Comparison of ENCODE assay signal across 1 cellular context in genomic region chr19:34244611-34245299, GRCh38.
TF ChIP-seq lines count a peak whose summit lies in the region.

No MANE protein-coding gene starts in this region.

TF ChIP-seq in HepG2, 621 proteins besides CTCF, POLR2A, EP300 and RAD21 (continued from another document):
- no peak for TF ChIP-seq MLLT10 (CRISPR knock-in tag; IDR thresholded peaks at IDR 0.05)
- TF ChIP-seq NFE2L1 (CRISPR knock-in tag; IDR thresholded peaks at IDR 0.05; ENCODE audit: borderline replicate concordance): no peak
- TF ChIP-seq HMG20A (CRISPR knock-in tag; IDR thresholded peaks at IDR 0.05; ENCODE audit: borderline replicate concordance): no peak
- no peak for TF ChIP-seq POLR2AphosphoS5 (IDR thresholded peaks at IDR 0.05; ENCODE audit: low read depth, low read length)
- TF ChIP-seq ISL2 (CRISPR knock-in tag; IDR thresholded peaks at IDR 0.05): no peak
- no peak for TF ChIP-seq ZGPAT (CRISPR knock-in tag; IDR thresholded peaks at IDR 0.05)
- TF ChIP-seq ZNF768 (CRISPR knock-in tag; IDR thresholded peaks at IDR 0.05): no peak
- TF ChIP-seq ZHX1 (CRISPR knock-in tag; IDR thresholded peaks at IDR 0.05; ENCODE audit: low read depth): no peak
- no peak for TF ChIP-seq ZNF709 (CRISPR knock-in tag; IDR thresholded peaks at IDR 0.05)
